In the genomic region with DNA sequence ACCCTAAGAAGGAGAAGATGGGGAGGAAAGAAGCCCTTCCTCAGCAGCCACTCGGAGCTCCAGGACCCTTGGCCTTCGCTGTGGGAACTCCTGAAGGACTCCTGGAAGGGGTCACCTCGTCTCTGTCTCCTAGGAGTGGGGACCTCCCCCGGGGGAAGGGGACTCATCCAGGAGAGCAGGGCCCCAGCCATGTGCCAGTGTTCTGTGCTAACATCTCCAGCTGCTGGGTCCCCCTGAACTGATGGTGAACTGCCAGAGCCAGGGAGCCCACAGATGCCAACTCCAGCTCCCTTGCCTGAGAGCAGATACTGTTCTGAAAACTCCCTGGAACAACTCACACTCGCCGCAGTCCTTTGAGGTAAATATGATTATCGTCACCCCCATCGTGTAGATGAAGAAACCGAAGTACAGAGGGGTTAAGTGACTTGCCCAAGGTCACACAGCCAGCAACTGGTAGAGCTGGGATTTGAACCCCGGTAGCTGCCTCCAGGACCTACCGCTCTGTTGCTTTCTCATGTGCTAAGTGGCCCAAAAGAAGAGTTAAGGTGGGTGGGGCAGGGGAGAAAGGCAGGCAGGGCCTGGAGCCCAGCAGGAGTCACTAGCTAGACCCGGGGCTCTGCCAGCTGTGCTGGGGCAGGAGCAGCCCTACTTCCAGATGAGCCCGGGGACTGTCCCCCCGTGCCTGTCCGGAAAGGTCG, we compare ENCODE assay signal across 15 cellular contexts. TPM values are rescaled to one million over a fixed set of nuclear protein-coding genes. Genes with fewer than 3 reads are reported as not detected.
DNase-seq lines count a peak whose midpoint lies in the region; ATAC-seq and TF ChIP-seq lines count a peak whose summit lies in the region.
"Had no signal": no experiment of that assay in that cellular context is flagged by ENCODE, and none has a peak within 500 bp of the region (broad histone marks: within the 10 kb centered on the region; RNA-seq: fewer than 3 reads in every experiment).

No MANE protein-coding gene starts in this region.

- H3K9me3 ChIP-seq in sigmoid colon (no peaks in the 10 kb centered on the region), upper lobe of right lung (no peaks in the 10 kb centered on the region)

- TF ChIP-seq CTCF in sigmoid colon (IDR thresholded peaks at IDR 0.05) (no peak), upper lobe of right lung (IDR thresholded peaks at IDR 0.05) (no peak), GM13977 (IDR thresholded peaks at IDR 0.05; ENCODE audit: extremely low read depth, insufficient read depth, missing control alignments) (no peak)

- H3K4me1 ChIP-seq in sigmoid colon, result peaks cover 0 to 50% (median 40%) of the 10 kb centered on the region in 4 donors
- peaks cover 44% of the 10 kb centered on the region for H3K4me1 ChIP-seq in upper lobe of right lung

- H3K27me3 ChIP-seq in sigmoid colon (no peaks in the 10 kb centered on the region), upper lobe of right lung (no peaks in the 10 kb centered on the region)

- no peak for TF ChIP-seq EP300 in sigmoid colon (IDR thresholded peaks at IDR 0.05)

- intact Hi-C loops in left ventricle myocardium superior (cut with micrococcal nuclease), result no loop called here
- intact Hi-C loops in sigmoid colon (cut with DNase I), result no loop called here
- intact Hi-C loops in upper lobe of right lung (cut with DNase I), result no loop called here

- peaks cover 23 to 81% (median 40%) of the 10 kb centered on the region in 4 donors for H3K36me3 ChIP-seq in sigmoid colon
- H3K36me3 ChIP-seq in upper lobe of right lung, result peaks cover 93% of the 10 kb centered on the region

- H3K4me3 ChIP-seq in sigmoid colon (no peak overlapping the region), upper lobe of right lung (no peak overlapping the region)

- in situ Hi-C loops in GM13977 (cut with MboI; ENCODE audit: low pct_unique_long_range_greater_than_20kb, low sequenced_read_pairs, unreplicated experiment), result no loop called here

- ATAC-seq in left ventricle myocardium superior (peak; percentile 11), upper lobe of right lung (no peak), HG02884 (IDR thresholded peaks at IDR 0.05; ENCODE audit: unreplicated experiment) (no peak)
- ATAC-seq: activated CD4-positive, CD25-positive, alpha-beta regulatory T cell treated with anti-CD3 and anti-CD28 coated beads, Interleukin-2, amount 50 U/mL, for 24 hours; activated CD8-positive, alpha-beta memory T cell treated with anti-CD3 and anti-CD28 coated beads, Interleukin-2, amount 10 ng/mL, durations not matched to agents 7 days and 5 days; naive thymus-derived CD4-positive, alpha-beta T cell had no signal

- H3K27ac ChIP-seq in sigmoid colon, result peak overlapping the region; percentile 29 to 75 (median 44)
- H3K27ac ChIP-seq in upper lobe of right lung, result peak overlapping the region; percentile 75
- H3K27ac ChIP-seq: 22Rv1 had no signal

- peak; percentile 30 for DNase-seq in DMS 273 (lab: John Stamatoyannopoulos, UW; ENCODE audit: unreplicated experiment)
- DNase-seq in DMS 273 treated with DMSO at 0.1 percent for 48 hours (lab: John Stamatoyannopoulos, UW), result no peak
- DNase-seq in left ventricle myocardium superior, result peak; percentile 33
- no peak for DNase-seq in sigmoid colon
- DNase-seq in upper lobe of right lung, result no peak
- DNase-seq in GM13977 (ENCODE audit: low spot score), result no peak
- no peak for DNase-seq in activated CD4-positive, alpha-beta T cell treated with anti-CD3 and anti-CD28 coated beads for 4 hours
- DNase-seq: activated CD8-positive, alpha-beta memory T cell treated with anti-CD3 and anti-CD28 coated beads, Interleukin-2, amount 10 ng/mL, durations not matched to agents 7 days and 5 days; activated gamma-delta T cell; KBM-7; naive thymus-derived CD4-positive, alpha-beta T cell; NCI-H524 had no signal

- whole genome bisulfite sequencing in sigmoid colon, 2 donors, result 83 to 92% methylated on average over 16 of the region's 16 CpGs

- TF ChIP-seq POLR2A in sigmoid colon (IDR thresholded peaks at IDR 0.05), result no peak

RNA-seq across cellular contexts. Expression of gene TIMM22, which starts 10.5 kb away (rescaled TPM):
- 15.8 TPM for total RNA-seq in left ventricle myocardium superior
- 10 to 100 TPM in 3 of 4 donors, 1 to 10 TPM in 1; 8.0 to 13.6 (median 11.0) TPM for total RNA-seq in sigmoid colon
- 1 to 10 TPM; 6.0 to 9.2 (median 8.1) TPM for polyA plus RNA-seq in sigmoid colon
- 10.7 TPM for total RNA-seq in upper lobe of right lung

RNA-seq across cellular contexts. Expression of gene NXN, which starts 27.9 kb away (rescaled TPM):
- 18.9 TPM for total RNA-seq in left ventricle myocardium superior
- 10 to 100 TPM; 50.4 to 75.9 (median 67.1) TPM for total RNA-seq in sigmoid colon
- 10 to 100 TPM in 1 of 3 donors, 1 to 10 TPM in 2; 1.4 to 11.5 (median 8.4) TPM for polyA plus RNA-seq in sigmoid colon
- total RNA-seq in upper lobe of right lung, result 57.3 TPM

Comparison
In these comparisons a context has a peak if more than half of its experiments do, and no peak if none do; other contexts are left out.
1. DNase-seq: peak in DMS 273 (single experiment) and left ventricle myocardium superior (single experiment); none in DMS 273 treated with DMSO at 0.1 percent for 48 hours (single experiment), sigmoid colon (single experiment), upper lobe of right lung (single experiment), GM13977 (single experiment) and activated CD4-positive, alpha-beta T cell treated with anti-CD3 and anti-CD28 coated beads for 4 hours (0 of 2).